Comparison of ENCODE assay signal across 7 cellular contexts in the genomic region with DNA sequence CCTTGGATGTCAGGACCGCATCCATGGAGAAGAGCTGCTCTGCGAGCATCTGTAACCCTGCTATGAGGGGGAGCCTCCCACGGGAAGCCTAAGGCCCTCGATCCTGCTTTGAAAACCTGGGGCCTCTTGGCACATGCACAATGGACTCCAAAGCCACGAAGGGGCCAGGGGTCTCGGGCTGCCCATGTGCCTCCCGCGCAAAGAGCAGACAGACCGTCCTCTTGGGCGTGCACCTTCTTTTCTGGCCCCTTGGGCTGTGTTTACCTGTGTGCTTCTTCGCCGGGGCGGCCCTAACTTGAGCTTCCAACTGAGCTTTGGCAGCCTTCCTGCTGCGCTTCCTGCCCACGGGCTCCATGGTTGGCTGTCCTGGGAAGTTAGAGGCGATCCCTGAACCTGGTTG. TPM values are rescaled to one million over a fixed set of nuclear protein-coding genes. Genes with fewer than 3 reads are reported as not detected.
"Had no signal": no experiment of that assay in that cellular context is flagged by ENCODE, and none has a peak within 500 bp of the region (broad histone marks: within the 10 kb centered on the region; RNA-seq: fewer than 3 reads in every experiment).

No MANE protein-coding gene starts in this region.

RNA-seq across cellular contexts. Expression of gene FAM9A, which starts 2.5 kb away (rescaled TPM):
- total RNA-seq: GM23248, GM23338, H1, H4, H7, H9, HFFc6 had no signal
- polyA plus RNA-seq: GM23248, GM23338, H1 had no signal
